Comparison of ENCODE assay signal across 1 cellular context in the genomic region with DNA sequence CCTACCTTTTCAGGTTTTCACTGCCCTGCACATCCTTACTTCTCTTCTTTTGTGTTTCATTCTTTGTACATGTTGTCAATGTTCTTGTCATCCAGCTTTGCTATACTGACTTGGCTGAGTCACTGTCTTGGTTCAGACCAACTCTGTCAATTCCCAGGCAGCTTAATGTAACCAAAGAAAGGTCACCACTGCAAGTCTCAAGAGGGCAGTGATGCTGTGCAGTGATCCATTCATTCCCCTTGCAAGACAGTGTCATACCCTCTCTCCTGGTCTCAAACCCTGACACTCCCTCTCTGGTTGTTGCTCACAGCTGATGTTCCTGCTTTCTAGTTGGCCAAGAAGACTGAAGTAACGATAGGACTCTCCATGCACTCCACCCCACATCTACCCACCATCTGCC.
TF ChIP-seq lines count a peak whose summit lies in the region.

No MANE protein-coding gene starts in this region.

TF ChIP-seq in GM12878, 131 proteins besides CTCF, POLR2A, EP300 and RAD21:
- TF ChIP-seq, protein P1, sequence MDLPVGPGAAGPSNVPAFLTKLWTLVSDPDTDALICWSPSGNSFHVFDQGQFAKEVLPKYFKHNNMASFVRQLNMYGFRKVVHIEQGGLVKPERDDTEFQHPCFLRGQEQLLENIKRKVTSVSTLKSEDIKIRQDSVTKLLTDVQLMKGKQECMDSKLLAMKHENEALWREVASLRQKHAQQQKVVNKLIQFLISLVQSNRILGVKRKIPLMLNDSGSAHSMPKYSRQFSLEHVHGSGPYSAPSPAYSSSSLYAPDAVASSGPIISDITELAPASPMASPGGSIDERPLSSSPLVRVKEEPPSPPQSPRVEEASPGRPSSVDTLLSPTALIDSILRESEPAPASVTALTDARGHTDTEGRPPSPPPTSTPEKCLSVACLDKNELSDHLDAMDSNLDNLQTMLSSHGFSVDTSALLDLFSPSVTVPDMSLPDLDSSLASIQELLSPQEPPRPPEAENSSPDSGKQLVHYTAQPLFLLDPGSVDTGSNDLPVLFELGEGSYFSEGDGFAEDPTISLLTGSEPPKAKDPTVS (IDR thresholded peaks at IDR 0.05; ENCODE audit: low read depth, low read length), result no peak
- TF ChIP-seq RELA (IDR thresholded peaks at IDR 0.05; ENCODE audit: borderline replicate concordance, partially characterized antibody) (no peak), SIN3A (IDR thresholded peaks at IDR 0.05; ENCODE audit: low read depth, low read length) (no peak), BCL11A (IDR thresholded peaks at IDR 0.05; ENCODE audit: low read depth, low read length) (no peak), KAT2A (conservative IDR thresholded peaks at IDR 0.05; ENCODE audit: control insufficient read depth, low read depth, low read length) (no peak), CEBPB (IDR thresholded peaks at IDR 0.05; ENCODE audit: borderline replicate concordance in 1 of 2, low read depth in 2 of 2, low read length in 2 of 2) (no peak), SREBF1 (IDR thresholded peaks at IDR 0.05; ENCODE audit: low read length) (no peak), SP1 (IDR thresholded peaks at IDR 0.05; ENCODE audit: low read depth, low read length) (no peak), ASH2L (IDR thresholded peaks at IDR 0.05; ENCODE audit: borderline replicate concordance, low read depth) (no peak), TCF12 (IDR thresholded peaks at IDR 0.05; ENCODE audit: low read depth, low read length) (no peak), RFX5 (IDR thresholded peaks at IDR 0.05; ENCODE audit: low read depth, low read length) (no peak), HDAC2 (IDR thresholded peaks at IDR 0.05) (no peak), TARDBP (IDR thresholded peaks at IDR 0.05; ENCODE audit: borderline replicate concordance) (no peak), BHLHE40 (IDR thresholded peaks at IDR 0.05; ENCODE audit: borderline replicate concordance in 1 of 2, low read depth in 2 of 2, low read length in 1 of 2) (no peak), SUZ12 (IDR thresholded peaks at IDR 0.05; ENCODE audit: unreplicated experiment) (no peak)
- TF ChIP-seq, protein P2, sequence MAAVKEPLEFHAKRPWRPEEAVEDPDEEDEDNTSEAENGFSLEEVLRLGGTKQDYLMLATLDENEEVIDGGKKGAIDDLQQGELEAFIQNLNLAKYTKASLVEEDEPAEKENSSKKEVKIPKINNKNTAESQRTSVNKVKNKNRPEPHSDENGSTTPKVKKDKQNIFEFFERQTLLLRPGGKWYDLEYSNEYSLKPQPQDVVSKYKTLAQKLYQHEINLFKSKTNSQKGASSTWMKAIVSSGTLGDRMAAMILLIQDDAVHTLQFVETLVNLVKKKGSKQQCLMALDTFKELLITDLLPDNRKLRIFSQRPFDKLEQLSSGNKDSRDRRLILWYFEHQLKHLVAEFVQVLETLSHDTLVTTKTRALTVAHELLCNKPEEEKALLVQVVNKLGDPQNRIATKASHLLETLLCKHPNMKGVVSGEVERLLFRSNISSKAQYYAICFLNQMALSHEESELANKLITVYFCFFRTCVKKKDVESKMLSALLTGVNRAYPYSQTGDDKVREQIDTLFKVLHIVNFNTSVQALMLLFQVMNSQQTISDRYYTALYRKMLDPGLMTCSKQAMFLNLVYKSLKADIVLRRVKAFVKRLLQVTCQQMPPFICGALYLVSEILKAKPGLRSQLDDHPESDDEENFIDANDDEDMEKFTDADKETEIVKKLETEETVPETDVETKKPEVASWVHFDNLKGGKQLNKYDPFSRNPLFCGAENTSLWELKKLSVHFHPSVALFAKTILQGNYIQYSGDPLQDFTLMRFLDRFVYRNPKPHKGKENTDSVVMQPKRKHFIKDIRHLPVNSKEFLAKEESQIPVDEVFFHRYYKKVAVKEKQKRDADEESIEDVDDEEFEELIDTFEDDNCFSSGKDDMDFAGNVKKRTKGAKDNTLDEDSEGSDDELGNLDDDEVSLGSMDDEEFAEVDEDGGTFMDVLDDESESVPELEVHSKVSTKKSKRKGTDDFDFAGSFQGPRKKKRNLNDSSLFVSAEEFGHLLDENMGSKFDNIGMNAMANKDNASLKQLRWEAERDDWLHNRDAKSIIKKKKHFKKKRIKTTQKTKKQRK (IDR thresholded peaks at IDR 0.05; ENCODE audit: low read depth, low read length), result no peak
- TF ChIP-seq, protein P3, sequence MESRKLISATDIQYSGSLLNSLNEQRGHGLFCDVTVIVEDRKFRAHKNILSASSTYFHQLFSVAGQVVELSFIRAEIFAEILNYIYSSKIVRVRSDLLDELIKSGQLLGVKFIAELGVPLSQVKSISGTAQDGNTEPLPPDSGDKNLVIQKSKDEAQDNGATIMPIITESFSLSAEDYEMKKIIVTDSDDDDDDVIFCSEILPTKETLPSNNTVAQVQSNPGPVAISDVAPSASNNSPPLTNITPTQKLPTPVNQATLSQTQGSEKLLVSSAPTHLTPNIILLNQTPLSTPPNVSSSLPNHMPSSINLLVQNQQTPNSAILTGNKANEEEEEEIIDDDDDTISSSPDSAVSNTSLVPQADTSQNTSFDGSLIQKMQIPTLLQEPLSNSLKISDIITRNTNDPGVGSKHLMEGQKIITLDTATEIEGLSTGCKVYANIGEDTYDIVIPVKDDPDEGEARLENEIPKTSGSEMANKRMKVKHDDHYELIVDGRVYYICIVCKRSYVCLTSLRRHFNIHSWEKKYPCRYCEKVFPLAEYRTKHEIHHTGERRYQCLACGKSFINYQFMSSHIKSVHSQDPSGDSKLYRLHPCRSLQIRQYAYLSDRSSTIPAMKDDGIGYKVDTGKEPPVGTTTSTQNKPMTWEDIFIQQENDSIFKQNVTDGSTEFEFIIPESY (IDR thresholded peaks at IDR 0.05), result no peak
